Comparison of ENCODE assay signal across 8 cellular contexts in the genomic region with DNA sequence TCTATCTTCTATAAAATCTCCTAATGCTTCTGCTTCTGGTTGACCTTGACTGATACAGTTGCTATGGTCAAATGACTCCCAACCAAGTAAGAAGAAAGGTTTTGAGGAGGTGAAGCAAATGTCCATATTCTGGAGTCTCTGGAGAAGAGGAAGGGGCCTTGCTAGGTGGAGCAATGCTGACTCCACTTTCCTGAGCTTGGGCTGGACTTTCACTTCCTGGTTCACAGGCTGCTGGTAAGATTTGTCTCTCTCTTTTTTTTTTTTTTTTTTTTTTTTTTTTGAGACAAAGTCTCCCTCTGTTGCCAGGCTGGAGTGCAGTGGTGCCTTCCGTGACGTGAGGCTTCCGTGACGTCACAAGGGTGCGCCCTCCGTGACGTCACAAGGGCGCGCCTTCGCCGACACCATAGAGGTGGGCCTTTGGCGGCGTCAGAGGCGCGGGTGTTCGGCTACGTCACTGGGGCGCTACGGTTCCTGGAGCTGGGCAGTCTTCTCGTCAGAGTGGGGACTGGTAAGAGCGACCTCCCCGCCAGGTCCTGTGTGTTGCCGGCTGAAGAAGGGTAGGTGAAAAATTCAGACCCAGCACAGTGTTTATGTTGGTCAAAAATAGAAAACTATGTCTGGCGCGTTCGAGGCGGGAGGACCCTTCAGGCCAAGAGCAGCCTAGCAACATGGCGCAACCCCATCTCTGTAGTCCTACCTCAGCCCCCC.
DNase-seq lines count a peak whose midpoint lies in the region; ATAC-seq and TF ChIP-seq lines count a peak whose summit lies in the region.
"Not testable (repeated sequence)": the region's sequence is repeated elsewhere in the genome, so short reads cannot be mapped to it uniquely, and the experiment has no call there.

No MANE protein-coding gene starts in this region.

- H3K4me3 ChIP-seq in HUES64 (ENCODE audit: low read length) (peak overlapping the region; percentile 81), Peyer's patch (peak overlapping the region; percentile 44 to 66 (median 52)), mucosa of rectum (ENCODE audit: low read length in 2 of 2) (peak overlapping the region; percentile 66 to 88)

- WGBS in HUES64: 1% methylated on average over 28 of the region's 28 CpGs

- not testable (repeated sequence) for H3K9me3 ChIP-seq in HUES64 (ENCODE audit: insufficient read depth, low read depth, low read length); Peyer's patch; mucosa of rectum (ENCODE audit: control insufficient read depth in 2 of 2, low read length in 2 of 2)

- ATAC-seq in GM21528 (IDR thresholded peaks at IDR 0.05; ENCODE audit: low FRiP score, unreplicated experiment): peak; percentile 100
- peak; percentile 100 for ATAC-seq in esophagus mucosa

- DNase-seq in DMS153 (lab: John Stamatoyannopoulos, UW): peak; percentile 91
- DNase-seq in Peyer's patch: peak; percentile 92 to 97 (median 92)
- DNase-seq in activated T-helper 1 cell treated with Interleukin-2 at 50 U/mL for 16 hours (ENCODE audit: low read depth): peak; percentile 91
- peak; percentile 88 to 92 for DNase-seq in stimulated activated CD8-positive, alpha-beta memory T cell treated with anti-CD3 and anti-CD28 coated beads, Interleukin-4, amount 100 ng/mL, for 1 hour (ENCODE audit: low read depth in 2 of 2, low spot score in 1 of 2)

- H3K27me3 ChIP-seq in HUES64 (ENCODE audit: insufficient read depth, low read length); Peyer's patch; mucosa of rectum (ENCODE audit: control insufficient read depth in 2 of 2, insufficient read depth in 2 of 2, low read length in 2 of 2): not testable (repeated sequence)

- TF ChIP-seq CTCF in Peyer's patch (IDR thresholded peaks at IDR 0.05): peak in 2 of 6 experiments; percentile 13 to 23

- TF ChIP-seq POLR2A in Peyer's patch (IDR thresholded peaks at IDR 0.05): peak; percentile 37 to 55

- H3K4me1 ChIP-seq in HUES64 (ENCODE audit: insufficient read depth, low read length); Peyer's patch; mucosa of rectum (ENCODE audit: control insufficient read depth in 2 of 2, insufficient read depth in 2 of 2, low read length in 2 of 2): not testable (repeated sequence)

- peak overlapping the region; percentile 85 for H3K9ac ChIP-seq in HUES64 (ENCODE audit: low read depth, low read length)
- H3K9ac ChIP-seq in mucosa of rectum (ENCODE audit: low read depth in 1 of 2, low read length in 2 of 2): peak overlapping the region; percentile 52 to 71

- H3K27ac ChIP-seq in HUES64 (ENCODE audit: low read depth, low read length) (peak overlapping the region; percentile 80), Peyer's patch (peak overlapping the region; percentile 67 to 85 (median 76)), mucosa of rectum (ENCODE audit: low read depth in 2 of 2, low read length in 2 of 2) (peak overlapping the region; percentile 67 to 70)

- H3K36me3 ChIP-seq in HUES64 (ENCODE audit: insufficient read depth, low read length); Peyer's patch; mucosa of rectum (ENCODE audit: control insufficient read depth in 2 of 2, insufficient read depth in 2 of 2, low read length in 2 of 2): not testable (repeated sequence)

Comparison
In these comparisons a context has a peak if more than half of its experiments do, and no peak if none do; other contexts are left out.
1. Peak in every context shown above with its lines: DNase-seq, ATAC-seq, H3K4me3 ChIP-seq and H3K27ac ChIP-seq.